ENCODE assay signal across 8 cellular contexts in the genomic region with DNA sequence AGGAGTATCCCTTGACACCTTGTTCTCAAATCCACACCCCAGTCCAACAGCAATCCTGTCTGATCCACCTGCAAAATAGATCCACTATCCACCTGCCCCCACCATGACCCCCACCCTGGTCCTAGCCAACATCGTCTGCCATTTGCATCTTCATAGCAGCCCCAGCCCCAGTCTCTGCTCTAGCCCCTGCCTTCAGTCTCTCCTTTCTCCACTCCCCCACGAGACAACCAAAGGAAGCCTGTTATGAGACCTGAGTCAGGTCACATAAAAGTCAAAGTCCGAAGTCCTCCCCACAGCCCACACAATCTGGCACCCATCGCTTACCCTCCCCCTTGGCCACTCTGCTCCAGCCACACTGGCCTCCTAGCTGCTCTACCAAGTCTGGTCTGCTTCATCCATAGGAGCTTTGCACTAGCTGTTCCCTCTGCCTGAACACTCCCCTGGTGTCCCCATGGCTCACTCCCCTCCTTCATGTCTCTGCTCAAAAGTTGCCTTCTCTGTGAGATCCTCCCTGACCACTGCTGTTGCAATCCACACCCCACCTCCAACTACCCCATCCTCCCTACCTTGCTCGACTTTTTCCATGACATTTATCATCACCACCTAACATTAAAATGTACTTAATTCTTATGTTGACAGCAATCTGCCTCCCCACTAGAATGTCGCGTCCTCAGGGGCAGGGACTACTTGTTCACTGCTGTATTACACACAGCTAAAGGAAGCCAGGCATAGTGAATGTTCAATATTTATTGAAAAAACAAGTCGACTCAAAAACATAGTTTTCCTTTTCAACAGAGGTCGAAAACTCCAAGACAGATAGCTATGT. TPM values are rescaled to one million over a fixed set of nuclear protein-coding genes. Genes with fewer than 3 reads are reported as not detected.
A peak's percentile ranks its signal among the peaks of the same experiment; 100 is the strongest.
DNase-seq lines count a peak whose midpoint lies in the region; ATAC-seq and TF ChIP-seq lines count a peak whose summit lies in the region.

No MANE protein-coding gene starts in this region.

- ATAC-seq in HCT116 (no peak), T-cell (replicated peaks in 1 of 4) (no peak), HG03039 (IDR thresholded peaks at IDR 0.05; ENCODE audit: unreplicated experiment) (no peak), GM18861 (IDR thresholded peaks at IDR 0.05; ENCODE audit: unreplicated experiment) (no peak)

- POLR2A ChIA-PET in HCT116 (lab: Charles Lee) (interaction anchor here (1.1 to 2.3 kb wide), 4 partner anchors 9 to 24 kb away, joined by 7 to 35 read pairs (median 10); partner anchors contain the start of genes MED29, PAF1 and RPS16), T-cell (lab: Charles Lee) (interaction anchor here (0.6 to 1.8 kb wide), 12 partner anchors 8 to 61 kb away, joined by 3 to 13 read pairs (median 4); partner anchors contain the start of genes MED29 (in 1 of the 2), PAF1 (in 1 of the 2) and RPS16 (in 1 of the 2))

- peak overlapping the region; percentile 93 to 94 for H3K27ac Mint-ChIP-seq in T-cell
- no peak overlapping the region for H3K27ac Mint-ChIP-seq in neural crest cell (ENCODE audit: unreplicated experiment)

- no peak for TF ChIP-seq RAD21 in HCT116 (IDR thresholded peaks at IDR 0.05; ENCODE audit: low read depth)

- H3K4me2 ChIP-seq in HCT116 (ENCODE audit: low read length) = peak overlapping the region; percentile 92

- peaks cover 2 to 12% of the 10 kb centered on the region in 2 experiments; a peak in 1 of 4 replicates for H3K36me3 ChIP-seq in HCT116 (ENCODE audit: control insufficient read depth in 1 of 2, insufficient read depth in 2 of 2, low read length in 2 of 2)

- H3K4me3 ChIP-seq in HCT116 (replicated peaks in 1 of 2; ENCODE audit: low read depth in 1 of 2, low read length in 2 of 2) = peak overlapping the region; percentile 90 to 98
- peak overlapping the region; percentile 80 for H3K4me3 ChIP-seq in epithelial cell of proximal tubule (ENCODE audit: low read depth, low read length)

- H2AFZ ChIP-seq in HCT116 (ENCODE audit: low read depth, low read length, poor library complexity, severe bottlenecking) = no peak overlapping the region

- RAD21 ChIA-PET in HCT116 (lab: Charles Lee; ENCODE audit: low non-redundant PET in 1 of 2, low total read pairs in 2 of 2, uncharacterized antibody in 2 of 2, unreplicated experiment in 2 of 2) = interaction anchor here (1.4 to 1.9 kb wide), 3 partner anchors 9 to 14 kb away, joined by 4 to 21 read pairs (median 14); no protein-coding TSS in a partner anchor

- H3K4me1 Mint-ChIP-seq in T-cell (peaks cover 39 to 68% (median 46%) of the 10 kb centered on the region in 3 donors), neural crest cell (peaks cover 51% of the 10 kb centered on the region)

- H3K4me1 ChIP-seq in HCT116 (ENCODE audit: control insufficient read depth in 1 of 2, insufficient read depth in 2 of 2, low read length in 2 of 2) = peaks cover 33 to 67% of the 10 kb centered on the region in 2 experiments

- H3K27me3 ChIP-seq in HCT116 (ENCODE audit: insufficient read depth, low read length) = no peaks in the 10 kb centered on the region

- TF ChIP-seq CTCF in HCT116 (IDR thresholded peaks at IDR 0.05 in 2 of 3, conservative IDR thresholded peaks at IDR 0.05 in 1 of 3; ENCODE audit: borderline replicate concordance in 1 of 3, insufficient read depth in 1 of 3, low read depth in 2 of 3, low read length in 2 of 3) (no peak), epithelial cell of proximal tubule (conservative IDR thresholded peaks at IDR 0.05; ENCODE audit: low read depth, low read length) (no peak), neural crest cell (conservative IDR thresholded peaks at IDR 0.05) (no peak)

- H3K27me3 Mint-ChIP-seq in T-cell = peaks cover 0 to 3% of the 10 kb centered on the region in 2 donors
- H3K27me3 Mint-ChIP-seq in neural crest cell (ENCODE audit: low read depth) = peaks cover 37% of the 10 kb centered on the region

- DNase-seq in HCT116 (ENCODE audit: low read depth, low spot score) (no peak), T-cell (peak in 7 of 34 experiments; percentile 15 to 51 (median 34)), epithelial cell of proximal tubule (ENCODE audit: low read depth) (no peak), neural crest cell (ENCODE audit: low read depth, low spot score) (no peak), A172 (ENCODE audit: low spot score) (no peak), H4 (ENCODE audit: low spot score) (no peak)

- no peaks in the 10 kb centered on the region for H3K9me3 ChIP-seq in HCT116 (ENCODE audit: control insufficient read depth in 1 of 2, insufficient read depth in 1 of 2, low read depth in 1 of 2, low read length in 2 of 2)

- H4K20me1 ChIP-seq in HCT116 (ENCODE audit: insufficient read depth) = peaks cover 5% of the 10 kb centered on the region; the same call in 1 of the 2 replicates

- TF ChIP-seq POLR2A in HCT116 (IDR thresholded peaks at IDR 0.05; ENCODE audit: borderline replicate concordance, extremely low read depth, insufficient read depth, insufficient read length) = no peak

- intact Hi-C loops in HCT116 (cut with micrococcal nuclease) = loop anchor here (1.0 to 5.0 kb wide), 3 partner anchors 9 to 69 kb away; partner anchors contain the start of gene SAMD4B

- peaks cover 27% of the 10 kb centered on the region for H3K79me2 ChIP-seq in HCT116 (ENCODE audit: insufficient read depth, low read length)

- H3K9me2 ChIP-seq in HCT116 (ENCODE audit: insufficient read depth) = no peaks in the 10 kb centered on the region

- peak overlapping the region; percentile 97 for H3K9ac ChIP-seq in HCT116 (ENCODE audit: low read length)

- CTCF ChIA-PET in HCT116 (lab: Charles Lee) (interaction anchor here (1.0 to 2.0 kb wide), 4 partner anchors 9 to 69 kb away, joined by 3 to 51 read pairs (median 6); partner anchors contain the start of genes MED29, PAF1 and SAMD4B), T-cell (lab: Charles Lee) (interaction anchor here (0.6 to 2.2 kb wide), 11 partner anchors 10 to 58 kb away, joined by 3 to 29 read pairs (median 4); partner anchors contain the start of genes MED29 (in 1 of the 2), PAF1 (in 1 of the 2) and RPS16 (in 1 of the 2))

- H3K36me3 Mint-ChIP-seq in T-cell (peaks cover 21% of the 10 kb centered on the region), neural crest cell (ENCODE audit: low read depth) (peaks cover 8% of the 10 kb centered on the region)

- peak overlapping the region; percentile 100 for H3K27ac ChIP-seq in HCT116 (ENCODE audit: low read depth, low read length)

- H3K9me3 Mint-ChIP-seq in T-cell (no peaks in the 10 kb centered on the region), neural crest cell (peaks cover 3% of the 10 kb centered on the region)

- no TSS peak for BruUV-seq in HCT116 (replicated peaks; lab: Mats Ljungman, UMichigan)

- H3K4me3 Mint-ChIP-seq in T-cell (peak overlapping the region; percentile 79 to 85 (median 83)), neural crest cell (peak overlapping the region; percentile 98)

TF ChIP-seq in HCT116, 20 proteins besides CTCF, POLR2A, EP300 and RAD21:
- TF ChIP-seq EZH2phosphoT487 (IDR thresholded peaks at IDR 0.05; ENCODE audit: borderline replicate concordance) (no peak), POLR2AphosphoS5 (IDR thresholded peaks at IDR 0.05; ENCODE audit: low read depth, low read length) (peak; percentile 46; the same call in 1 of the 2 replicates)
TF ChIP-seq in HCT116: peak in this region for 1.

RNA-seq across cellular contexts. Expression of gene PLEKHG2, which starts 1.2 kb away (rescaled TPM):
- total RNA-seq in HCT116 (2021; ENCODE audit: unreplicated experiment) = 29.0 TPM
- polyA plus RNA-seq in HCT116 (2012) = 10.6 and 14.6 TPM in 2 replicates
- 10 to 100 TPM; 25.2 to 88.1 (median 36.7) TPM for total RNA-seq in T-cell
- total RNA-seq in epithelial cell of proximal tubule = 17.7 and 22.3 TPM in 2 replicates
- total RNA-seq in neural crest cell = 120 and 135 TPM in 2 replicates
- total RNA-seq in A172 (2014; rRNA removed; shearing (Covaris generic)) = 11.4 and 17.3 TPM in 2 replicates
- total RNA-seq in H4 (2014; rRNA removed; shearing (Covaris generic)) = 5.3 and 7.1 TPM in 2 replicates

RNA-seq across cellular contexts. Expression of gene ZFP36, which starts 4.6 kb away (rescaled TPM):
- total RNA-seq in HCT116 (2021; ENCODE audit: unreplicated experiment) (131 TPM), T-cell (1,000 to 10,000 TPM in 1 of 5 donors, 100 to 1,000 TPM in 4; 208 to 1,013 (median 233) TPM), epithelial cell of proximal tubule (9.7 and 10.0 TPM in 2 replicates), neural crest cell (4.0 TPM in 2 replicates)
- polyA plus RNA-seq in HCT116 (2012) = 236 and 274 TPM in 2 replicates
- total RNA-seq in A172 (2014; rRNA removed; shearing (Covaris generic)) = 0.50 and 1.5 TPM in 2 replicates
- 4.0 and 5.7 TPM in 2 replicates for total RNA-seq in H4 (2014; rRNA removed; shearing (Covaris generic))

RNA-seq across cellular contexts. Expression of gene MED29, which starts 20.0 kb away (rescaled TPM):
- total RNA-seq in HCT116 (2021; ENCODE audit: unreplicated experiment) (32.0 TPM), T-cell (10 to 100 TPM; 42.0 to 48.7 (median 47.0) TPM), epithelial cell of proximal tubule (20.9 and 34.9 TPM in 2 replicates), neural crest cell (37.3 and 40.3 TPM in 2 replicates)
- 21.9 and 22.6 TPM in 2 replicates for polyA plus RNA-seq in HCT116 (2012)
- total RNA-seq in A172 (2014; rRNA removed; shearing (Covaris generic)) = 20.9 and 24.7 TPM in 2 replicates
- 26.7 and 58.5 TPM in 2 replicates for total RNA-seq in H4 (2014; rRNA removed; shearing (Covaris generic))

RNA-seq across cellular contexts. Expression of gene PAF1, which starts 20.3 kb away (rescaled TPM):
- total RNA-seq in HCT116 (2021; ENCODE audit: unreplicated experiment) = 53.5 TPM
- polyA plus RNA-seq in HCT116 (2012) = 77.0 and 91.6 TPM in 2 replicates
- total RNA-seq in T-cell = 10 to 100 TPM; 43.0 to 96.1 (median 45.9) TPM
- 63.4 and 72.6 TPM in 2 replicates for total RNA-seq in epithelial cell of proximal tubule
- 62.9 and 67.3 TPM in 2 replicates for total RNA-seq in neural crest cell
- total RNA-seq in A172 (2014; rRNA removed; shearing (Covaris generic)) = 55.3 and 69.9 TPM in 2 replicates
- 40.8 and 62.0 TPM in 2 replicates for total RNA-seq in H4 (2014; rRNA removed; shearing (Covaris generic))

RNA-seq across cellular contexts. Expression of gene RPS16, which starts 24.5 kb away (rescaled TPM):
- 3,365 TPM for total RNA-seq in HCT116 (2021; ENCODE audit: unreplicated experiment)
- 6,021 and 7,325 TPM in 2 replicates for polyA plus RNA-seq in HCT116 (2012)
- total RNA-seq in T-cell = 1,000 to 10,000 TPM; 3,669 to 4,521 (median 4,268) TPM
- total RNA-seq in epithelial cell of proximal tubule = 2,362 and 2,974 TPM in 2 replicates
- 2,020 and 2,116 TPM in 2 replicates for total RNA-seq in neural crest cell
- total RNA-seq in A172 (2014; rRNA removed; shearing (Covaris generic)) = 145 and 262 TPM in 2 replicates
- total RNA-seq in H4 (2014; rRNA removed; shearing (Covaris generic)) = 8.0 and 83.0 TPM in 2 replicates

Comparison
In these comparisons a context has a peak if more than half of its experiments do, and no peak if none do; other contexts are left out.
1. RNA of gene ZFP36, which starts 4.6 kb away (total RNA-seq): 208 to 1,013 TPM in T-cell and 131 TPM in HCT116 (single experiment); 9.7 to 10.0 TPM in epithelial cell of proximal tubule, 4.0 to 5.7 TPM in H4, 4.0 TPM in neural crest cell and 0.50 to 1.5 TPM in A172; every median in the first group is over 10 times any median in the second.